ENCODE assay signal across 8 cellular contexts in genomic region chr9:86946712-86947145, GRCh38. TPM values are rescaled to one million over a fixed set of nuclear protein-coding genes. Genes with fewer than 3 reads are reported as not detected.
DNase-seq lines count a peak whose midpoint lies in the region; ATAC-seq and TF ChIP-seq lines count a peak whose summit lies in the region.

No MANE protein-coding gene starts in this region.

- no peak for TF ChIP-seq POLR2A in IMR-90 (IDR thresholded peaks at IDR 0.05; ENCODE audit: low read depth, low read length)

- no peak for TF ChIP-seq CTCF in IMR-90 (conservative IDR thresholded peaks at IDR 0.05; ENCODE audit: low read depth, low read length)
- TF ChIP-seq CTCF in fibroblast of lung (conservative IDR thresholded peaks at IDR 0.05 in 1 of 2, IDR thresholded peaks at IDR 0.05 in 1 of 2; ENCODE audit: low read depth in 1 of 2, low read length in 2 of 2) = no peak
- peak; percentile 1 for TF ChIP-seq CTCF in neural progenitor cell (IDR thresholded peaks at IDR 0.05)

- TF ChIP-seq RAD21 in IMR-90 (IDR thresholded peaks at IDR 0.05; ENCODE audit: low read length) = no peak

- H3K23ac ChIP-seq in IMR-90 (ENCODE audit: low read depth, low read length) = no peak overlapping the region

- CTCF ChIA-PET in IMR-90 (lab: Yijun Ruan, JAX) = interaction anchor here (0.6 to 2.5 kb wide), 4 partner anchors 346 to 514 kb away, joined by 3 to 13 read pairs (median 3); no protein-coding TSS in a partner anchor

- H3K79me1 ChIP-seq in IMR-90 (ENCODE audit: low read depth in 1 of 2, low read length in 2 of 2) = peaks cover 0 to 6% of the 10 kb centered on the region in 2 experiments; a peak in 2 of 4 replicates

- no peak overlapping the region for H3K27ac Mint-ChIP-seq in neural progenitor cell

- H3K27me3 ChIP-seq in IMR-90 (ENCODE audit: control insufficient read depth, insufficient read depth, low read length) (peaks cover under 1% of the 10 kb centered on the region; the same call in 1 of the 2 replicates), fibroblast of lung (ENCODE audit: control insufficient read depth, insufficient read depth, low read length) (peaks cover 4% of the 10 kb centered on the region), neural progenitor cell (peaks cover 17% of the 10 kb centered on the region), aorta (ENCODE audit: control insufficient read depth in 1 of 2, insufficient read depth in 2 of 2, low read length in 1 of 2) (no peaks in the 10 kb centered on the region)

- no peak overlapping the region for H2AK5ac ChIP-seq in IMR-90 (ENCODE audit: low read depth, low read length)

- H3K9me3 ChIP-seq in IMR-90 (ENCODE audit: control insufficient read depth, insufficient read depth, low read length) (peaks cover 3% of the 10 kb centered on the region; the same call in 1 of the 2 replicates), fibroblast of lung (ENCODE audit: control insufficient read depth, insufficient read depth, low read depth, low read length) (no peaks in the 10 kb centered on the region), neural progenitor cell (ENCODE audit: low read depth) (no peaks in the 10 kb centered on the region), aorta (ENCODE audit: control insufficient read depth, low read length) (no peaks in the 10 kb centered on the region)

- H3K27me3 Mint-ChIP-seq in neural progenitor cell (ENCODE audit: insufficient read depth, low read depth) = peaks cover 3% of the 10 kb centered on the region

- H3K79me2 ChIP-seq in fibroblast of lung (ENCODE audit: control insufficient read depth, insufficient read depth, low read length) (no peaks in the 10 kb centered on the region), neural progenitor cell (ENCODE audit: low read depth) (peaks cover 39% of the 10 kb centered on the region)

- peak; percentile 10 for DNase-seq in activated gamma-delta T cell treated with anti-CD3 and anti-CD28 coated beads, Interleukin-2, amount 50 U/mL, for 16 hours (ENCODE audit: low read depth)
- no peak for DNase-seq in activated gamma-delta T cell treated with Interleukin-2 at 50 U/mL for 16 hours
- no peak for DNase-seq in IMR-90
- peak; percentile 76 for DNase-seq in activated CD8-positive, alpha-beta memory T cell treated with anti-CD3 and anti-CD28 coated beads for 24 hours
- DNase-seq in fibroblast of lung (ENCODE audit: low read depth in 2 of 2) = peak; percentile 55 to 63
- no peak for DNase-seq in neural progenitor cell (ENCODE audit: low spot score)
- DNase-seq in aorta = peak; percentile 77 to 87
- DNase-seq in NCI-H1048 (lab: John Stamatoyannopoulos, UW) = no peak

- no peak; the same call in 1 of the 2 replicates for ATAC-seq in IMR-90 (ENCODE audit: low read depth)
- ATAC-seq in aorta (ENCODE audit: low FRiP score) = peak; percentile 1

- H4K8ac ChIP-seq in IMR-90 (ENCODE audit: low read depth in 2 of 2, low read length in 2 of 2) = peak overlapping the region in 1 of 2 experiments; percentile 59; a peak in 2 of 4 replicates

- dilution Hi-C loops in IMR-90 (cut with HindIII; ENCODE audit: low sequenced_read_pairs, unreplicated experiment) = no loop called here

- peaks cover 10% of the 10 kb centered on the region for H3K36me3 Mint-ChIP-seq in neural progenitor cell

- H3F3A ChIP-seq in neural progenitor cell (ENCODE audit: low read depth) = peaks cover 57% of the 10 kb centered on the region

- H3K14ac ChIP-seq in IMR-90 (replicated peaks; ENCODE audit: low read depth, low read length) = no peak overlapping the region

- peak overlapping the region; percentile 42 for H3K4me2 ChIP-seq in IMR-90 (ENCODE audit: low read depth, low read length)
- peak overlapping the region; percentile 78 for H3K4me2 ChIP-seq in fibroblast of lung (ENCODE audit: extremely low read depth, insufficient read depth, low read length)
- peak overlapping the region; percentile 98 for H3K4me2 ChIP-seq in neural progenitor cell

- no peak overlapping the region for H3K56ac ChIP-seq in IMR-90 (ENCODE audit: extremely low read depth, insufficient read depth, low read length)

- H2BK120ac ChIP-seq in IMR-90 (ENCODE audit: low read depth, low read length) = no peak overlapping the region; the same call in 1 of the 2 replicates

- peak overlapping the region; percentile 88 for H3K4me3 Mint-ChIP-seq in neural progenitor cell

- H4K20me1 ChIP-seq in IMR-90 (ENCODE audit: insufficient read depth, low read length) = no peaks in the 10 kb centered on the region
- H4K20me1 ChIP-seq in fibroblast of lung (ENCODE audit: control insufficient read depth, extremely low read depth, insufficient read depth, low read length) = no peaks in the 10 kb centered on the region
- peaks cover 34% of the 10 kb centered on the region for H4K20me1 ChIP-seq in neural progenitor cell (ENCODE audit: low read depth)

- peaks cover 15% of the 10 kb centered on the region for H3K9me3 Mint-ChIP-seq in neural progenitor cell

- POLR2A ChIA-PET in IMR-90 (lab: Charles Lee; ENCODE audit: unreplicated experiment) = no interaction called here

- H3K36me3 ChIP-seq in IMR-90 (ENCODE audit: control insufficient read depth, insufficient read depth, low read length) = peaks cover 3% of the 10 kb centered on the region; the same call in 1 of the 2 replicates
- H3K36me3 ChIP-seq in fibroblast of lung (ENCODE audit: control insufficient read depth, insufficient read depth, low read length) = no peaks in the 10 kb centered on the region
- peaks cover 5% of the 10 kb centered on the region for H3K36me3 ChIP-seq in neural progenitor cell
- no peaks in the 10 kb centered on the region for H3K36me3 ChIP-seq in aorta (ENCODE audit: control insufficient read depth in 1 of 2, insufficient read depth in 2 of 2, low read length in 1 of 2)

- peak overlapping the region; percentile 83 for H2BK5ac ChIP-seq in IMR-90 (ENCODE audit: low read depth, low read length, poor library complexity, severe bottlenecking)

- no peak overlapping the region for H2BK20ac ChIP-seq in IMR-90 (ENCODE audit: low read depth, low read length)

- H3K9me1 ChIP-seq in IMR-90 (ENCODE audit: insufficient read depth, low read length) = no peaks in the 10 kb centered on the region

- H4K91ac ChIP-seq in IMR-90 (ENCODE audit: insufficient read depth, low read depth, low read length) = peak overlapping the region; percentile 36; the same call in 1 of the 2 replicates

- H2BK15ac ChIP-seq in IMR-90 (ENCODE audit: low read depth, low read length) = no peak overlapping the region

- no TSS peak for BruUV-seq in IMR-90 (replicated peaks; lab: Mats Ljungman, UMichigan)

- peak overlapping the region; percentile 15; the same call in 1 of the 2 replicates for H3K18ac ChIP-seq in IMR-90 (ENCODE audit: low read depth, low read length)

- H2AFZ ChIP-seq in IMR-90 (replicated peaks; ENCODE audit: low read length, poor library complexity) = peak overlapping the region; percentile 92
- H2AFZ ChIP-seq in fibroblast of lung (ENCODE audit: low read length) = peak overlapping the region; percentile 74
- no peak overlapping the region for H2AFZ ChIP-seq in neural progenitor cell (replicated peaks)

- no peaks in the 10 kb centered on the region; the same call in 1 of the 2 replicates for H3K4me1 ChIP-seq in IMR-90 (ENCODE audit: control insufficient read depth, insufficient read depth, low read length)
- H3K4me1 ChIP-seq in fibroblast of lung (ENCODE audit: control insufficient read depth, extremely low read depth, insufficient read depth, low read length) = no peaks in the 10 kb centered on the region
- peaks cover 36% of the 10 kb centered on the region for H3K4me1 ChIP-seq in neural progenitor cell
- no peaks in the 10 kb centered on the region for H3K4me1 ChIP-seq in aorta (ENCODE audit: control insufficient read depth in 1 of 2, insufficient read depth in 2 of 2, low read length in 2 of 2)

- WGBS in IMR-90 (ENCODE audit: extremely low coverage in 2 of 2, insufficient read length in 1 of 2), 2 experiments = 1% methylated on average over 27 of the region's 52 CpGs; no CpG with 5 or more reads in 1 of the 2 experiments
- WGBS in aorta, 2 donors = 0 to 1% methylated on average over 48 to 52 of the region's 52 CpGs

- H3K9ac ChIP-seq in IMR-90 (ENCODE audit: low read depth, low read length) (peak overlapping the region; percentile 76), fibroblast of lung (ENCODE audit: insufficient read depth, low read length) (peak overlapping the region; percentile 59), neural progenitor cell (peak overlapping the region; percentile 80)

- H3K4ac ChIP-seq in IMR-90 (ENCODE audit: low read depth, low read length) = peak overlapping the region; percentile 33

- H4K5ac ChIP-seq in IMR-90 (ENCODE audit: low read depth, low read length) = no peak overlapping the region

- H3K4me3 ChIP-seq in IMR-90 (ENCODE audit: insufficient read depth, low read depth, low read length) (peak overlapping the region; percentile 59), fibroblast of lung (replicated peaks in 1 of 4; ENCODE audit: control extremely low read depth in 1 of 4, insufficient read depth in 1 of 4, low read depth in 3 of 4, low read length in 4 of 4) (peak overlapping the region; percentile 53 to 75 (median 68)), neural progenitor cell (peak overlapping the region; percentile 97), aorta (ENCODE audit: low read length in 2 of 2) (peak overlapping the region; percentile 98 to 99)

- no peak overlapping the region for H2AK9ac ChIP-seq in IMR-90 (replicated peaks; ENCODE audit: low read depth, low read length, poor library complexity)

- in situ Hi-C loops in IMR-90 (cut with MboI; ENCODE audit: low sequenced_read_pairs) = loop anchor here (5.0 to 25.0 kb wide), 3 partner anchors 309 to 459 kb away; no protein-coding TSS in a partner anchor

- peak overlapping the region; percentile 93 for H3K27ac ChIP-seq in IMR-90 (ENCODE audit: insufficient read depth, low read length)
- H3K27ac ChIP-seq in fibroblast of lung (ENCODE audit: insufficient read depth, low read length) = peak overlapping the region; percentile 23
- peak overlapping the region; percentile 97 for H3K27ac ChIP-seq in neural progenitor cell
- H3K27ac ChIP-seq in aorta (ENCODE audit: low read depth in 1 of 2, low read length in 2 of 2) = peak overlapping the region; percentile 95 to 97

- intact Hi-C loops in IMR-90 (cut with micrococcal nuclease) (loop anchor here (1.0 to 5.0 kb wide), 9 partner anchors 150 to 716 kb away; no protein-coding TSS in a partner anchor), aorta (cut with DNase I) (loop anchor here (5.0 to 10.0 kb wide), 6 partner anchors 116 to 462 kb away; no protein-coding TSS in a partner anchor)

- peaks cover 47% of the 10 kb centered on the region for H3K4me1 Mint-ChIP-seq in neural progenitor cell

TF ChIP-seq in IMR-90, 13 proteins besides CTCF, POLR2A, EP300 and RAD21 (continues in another document):
- TF ChIP-seq SMC3 (IDR thresholded peaks at IDR 0.05; ENCODE audit: low read depth, low read length) = no peak

RNA-seq across cellular contexts. Expression of gene GAS1, which starts 0.6 kb away (rescaled TPM):
- total RNA-seq in IMR-90 (2012; rRNA removed) (1.8 and 3.1 TPM in 2 replicates), fibroblast of lung (7.4 and 15.2 TPM in 2 replicates), neural progenitor cell (ENCODE audit: low replicate concordance) (68.1 and 104 TPM in 2 replicates), aorta (100 to 1,000 TPM; 105 to 111 TPM)
- polyA plus RNA-seq in IMR-90 (2012; rRNA removed) (2.2 and 2.6 TPM in 2 replicates), fibroblast of lung (1.6 and 2.5 TPM in 2 replicates), aorta (1 to 10 TPM; 3.6 to 9.3 TPM)
- polyA plus RNA-seq in IMR-90 (2012; cell fraction: cytosol; rRNA removed) = 1.5 and 6.8 TPM in 2 replicates
- polyA plus RNA-seq in IMR-90 (2012; cell fraction: nucleus; rRNA removed; ENCODE audit: low replicate concordance) = 3.4 and 5.6 TPM in 2 replicates
- 1.8 and 3.5 TPM in 2 replicates for polyA plus RNA-seq in fibroblast of lung (2012)
- 1.2 and 1.8 TPM in 2 replicates for polyA minus RNA-seq in fibroblast of lung (ENCODE audit: low replicate concordance)

Comparison
In these comparisons a context has a peak if more than half of its experiments do, and no peak if none do; other contexts are left out.
1. DNase-seq: peak in activated gamma-delta T cell treated with anti-CD3 and anti-CD28 coated beads, Interleukin-2, amount 50 U/mL, for 16 hours (single experiment), activated CD8-positive, alpha-beta memory T cell treated with anti-CD3 and anti-CD28 coated beads for 24 hours (single experiment), fibroblast of lung (2 of 2) and aorta (2 of 2); none in activated gamma-delta T cell treated with Interleukin-2 at 50 U/mL for 16 hours (single experiment), IMR-90 (single experiment), neural progenitor cell (single experiment) and NCI-H1048 (single experiment).
2. H3K27ac ChIP-seq: peak in every context shown above with its lines; median percentile 97 in neural progenitor cell; 96 in aorta; 93 in IMR-90; 23 in fibroblast of lung.
3. H3K4me2 ChIP-seq: peak in every context shown above with its lines; median percentile 98 in neural progenitor cell; 78 in fibroblast of lung; 42 in IMR-90.
4. Peak in every context shown above with its lines, with median percentiles within 50 percentile points of each other: H3K4me3 ChIP-seq and H3K9ac ChIP-seq.